Comparison of ENCODE assay signal across 9 cellular contexts in the genomic region with DNA sequence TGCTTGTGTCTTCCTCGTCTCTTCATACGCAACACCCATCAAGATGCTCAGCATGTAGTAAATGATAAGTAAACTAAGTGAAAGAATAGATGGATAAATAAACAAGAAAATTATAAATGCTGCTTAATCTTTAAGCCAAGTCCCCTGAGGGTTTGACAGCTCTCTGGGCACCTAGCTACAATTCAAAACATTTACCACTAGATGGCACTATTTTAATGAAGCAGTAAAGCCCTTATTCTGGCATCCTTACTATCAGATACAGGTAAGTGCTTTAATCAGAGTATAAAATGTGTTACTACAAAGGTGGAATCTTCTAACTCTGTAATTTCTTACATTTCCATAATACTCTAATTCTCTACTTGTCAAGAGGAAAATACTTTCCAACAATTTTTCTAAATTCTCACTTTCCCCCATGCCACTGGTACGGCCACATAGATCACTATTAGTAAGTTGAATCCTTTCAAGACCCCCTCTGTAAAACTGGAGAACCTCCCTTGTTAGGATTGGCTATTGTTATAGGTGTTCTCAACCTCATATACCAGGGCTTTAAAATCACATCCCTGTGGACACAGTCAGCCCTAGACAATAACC.
DNase-seq lines count a peak whose midpoint lies in the region; ATAC-seq and TF ChIP-seq lines count a peak whose summit lies in the region.
"Had no signal": no experiment of that assay in that cellular context is flagged by ENCODE, and none has a peak within 500 bp of the region (broad histone marks: within the 10 kb centered on the region; RNA-seq: fewer than 3 reads in every experiment).

No MANE protein-coding gene starts in this region.

- H3K36me3 Mint-ChIP-seq in endothelial cell (ENCODE audit: low read depth, unreplicated experiment): no peaks in the 10 kb centered on the region

- TF ChIP-seq CTCF in Panc1 (IDR thresholded peaks at IDR 0.05) (peak; percentile 79), endothelial cell (IDR thresholded peaks at IDR 0.05; ENCODE audit: unreplicated experiment) (peak; percentile 62), neural cell (IDR thresholded peaks at IDR 0.05; ENCODE audit: poor library complexity, severe bottlenecking) (peak; percentile 63)

- no peaks in the 10 kb centered on the region for H4K20me1 ChIP-seq in neural cell (ENCODE audit: insufficient read depth)

- H3K9me3 ChIP-seq in Panc1 (ENCODE audit: control insufficient read depth, insufficient read depth, low read depth, low read length) (no peaks in the 10 kb centered on the region), neural cell (ENCODE audit: low read length) (no peaks in the 10 kb centered on the region)
- H3K9me3 ChIP-seq: SJCRH30 had no signal

- H3K27me3 ChIP-seq in Panc1 (ENCODE audit: control insufficient read depth, insufficient read depth, low read length): no peaks in the 10 kb centered on the region; the same call in none of the 2 replicates
- no peaks in the 10 kb centered on the region for H3K27me3 ChIP-seq in neural cell (ENCODE audit: insufficient read depth, low read depth, low read length)
- H3K27me3 ChIP-seq: SJCRH30 had no signal

- H3K4me3 ChIP-seq in Panc1 (ENCODE audit: low read depth in 2 of 2, low read length in 2 of 2) (no peak overlapping the region), neural cell (ENCODE audit: low read length) (no peak overlapping the region)
- H3K4me3 ChIP-seq: SJCRH30 had no signal

- no peak overlapping the region for H3K27ac Mint-ChIP-seq in endothelial cell (ENCODE audit: unreplicated experiment)

- CTCF ChIA-PET in Panc1 (lab: Charles Lee): interaction anchor here (0.6 to 1.4 kb wide), 4 partner anchors 13 to 447 kb away, joined by 3 to 4 read pairs (median 4); no protein-coding TSS in a partner anchor

- no TSS peak for BruUV-seq in Panc1 (replicated peaks; lab: Mats Ljungman, UMichigan)

- POLR2A ChIA-PET in Panc1 (lab: Charles Lee): no interaction called here

- no peak overlapping the region for H3K4me2 ChIP-seq in neural cell (ENCODE audit: low read length)

- no peaks in the 10 kb centered on the region for H3K9me3 Mint-ChIP-seq in endothelial cell (ENCODE audit: unreplicated experiment)

- no peak overlapping the region for H3K4me3 Mint-ChIP-seq in endothelial cell (ENCODE audit: unreplicated experiment)

- DNase-seq in DMS 273 (lab: John Stamatoyannopoulos, UW; ENCODE audit: unreplicated experiment) (peak; percentile 76), KBM-7 (peak; percentile 44), Panc1 (ENCODE audit: low read depth, low spot score) (peak; percentile 24), endothelial cell (ENCODE audit: low spot score) (no peak)
- no peak for DNase-seq in activated effector memory CD4-positive, alpha-beta T cell treated with Interleukin-2 at 50 U/mL for 16 hours

- no peaks in the 10 kb centered on the region for H3K9me2 ChIP-seq in neural cell (ENCODE audit: insufficient read depth, low read length)

- H3K27ac ChIP-seq in Panc1 (ENCODE audit: low read length) (no peak overlapping the region), neural cell (ENCODE audit: low read length) (no peak overlapping the region)
- H3K27ac ChIP-seq: SJCRH30 had no signal

- H3K9ac ChIP-seq in neural cell (ENCODE audit: low read length): no peak overlapping the region

- H3K4me1 Mint-ChIP-seq in endothelial cell (ENCODE audit: unreplicated experiment): no peaks in the 10 kb centered on the region

- TF ChIP-seq RAD21 in neural cell (conservative IDR thresholded peaks at IDR 0.05): peak; percentile 63

- no peaks in the 10 kb centered on the region for H3K79me2 ChIP-seq in neural cell (replicated peaks; ENCODE audit: insufficient read depth, low read length)

- no peaks in the 10 kb centered on the region for H3K27me3 Mint-ChIP-seq in endothelial cell (ENCODE audit: unreplicated experiment)

- no peaks in the 10 kb centered on the region for H3K4me1 ChIP-seq in Panc1 (ENCODE audit: control insufficient read depth, insufficient read depth, low read length)
- H3K4me1 ChIP-seq: SJCRH30 had no signal

- ATAC-seq in GM19467 (IDR thresholded peaks at IDR 0.05; ENCODE audit: unreplicated experiment) (peak; percentile 73), Panc1 (peak; percentile 90), GM18520 (IDR thresholded peaks at IDR 0.05; ENCODE audit: unreplicated experiment) (no peak)

- H2AFZ ChIP-seq in neural cell (ENCODE audit: low read depth, low read length): no peak overlapping the region

- no peaks in the 10 kb centered on the region for H3F3A ChIP-seq in neural cell (ENCODE audit: insufficient read depth, low read length, poor library complexity, severe bottlenecking)

- TF ChIP-seq EP300 in neural cell (conservative IDR thresholded peaks at IDR 0.05; ENCODE audit: poor library complexity, severe bottlenecking): no peak

- intact Hi-C loops in Panc1 (cut with micrococcal nuclease; ENCODE audit: unreplicated experiment): loop anchor here (10.0 kb wide), 1 partner anchor 445 kb away; no protein-coding TSS in a partner anchor

- in situ Hi-C loops in KBM-7 (cut with MboI; ENCODE audit: low pct_unique_long_range_greater_than_20kb, low sequenced_read_pairs) (no loop called here), Panc1 (cut with HindIII; ENCODE audit: low pct_unique_long_range_greater_than_20kb, low sequenced_read_pairs) (no loop called here)

- no peaks in the 10 kb centered on the region for H3K36me3 ChIP-seq in Panc1 (ENCODE audit: control insufficient read depth, insufficient read depth, low read length)
- H3K36me3 ChIP-seq in neural cell (ENCODE audit: insufficient read depth, low read length): no peaks in the 10 kb centered on the region
- H3K36me3 ChIP-seq: SJCRH30 had no signal

TF ChIP-seq in neural cell, 6 proteins besides CTCF, POLR2A, EP300 and RAD21:
- no peak for TF ChIP-seq REST (IDR thresholded peaks at IDR 0.05; ENCODE audit: borderline replicate concordance)
- TF ChIP-seq MXI1 (conservative IDR thresholded peaks at IDR 0.05; ENCODE audit: poor library complexity, severe bottlenecking): no peak
- no peak for TF ChIP-seq TAF1 (IDR thresholded peaks at IDR 0.05; ENCODE audit: low read depth)
- TF ChIP-seq SMC3 (conservative IDR thresholded peaks at IDR 0.05; ENCODE audit: poor library complexity): peak; percentile 70
- no peak for TF ChIP-seq POLR2AphosphoS5 (IDR thresholded peaks at IDR 0.05)
- no peak for TF ChIP-seq EZH2 (IDR thresholded peaks at IDR 0.05; ENCODE audit: borderline replicate concordance, insufficient read depth, low read length, poor library complexity, severe bottlenecking)

Comparison
In these comparisons a context has a peak if more than half of its experiments do, and no peak if none do; other contexts are left out.
1. DNase-seq: peak in DMS 273 (single experiment), KBM-7 (single experiment) and Panc1 (single experiment); none in endothelial cell (single experiment) and activated effector memory CD4-positive, alpha-beta T cell treated with Interleukin-2 at 50 U/mL for 16 hours (single experiment).
2. Peak in every context shown above with its lines, with median percentiles within 50 percentile points of each other: CTCF ChIP-seq.